Comparison of ENCODE assay signal across 8 cellular contexts in genomic region chr14:24216345-24216699, GRCh38. TPM values are rescaled to one million over a fixed set of nuclear protein-coding genes. Genes with fewer than 3 reads are reported as not detected.
DNase-seq lines count a peak whose midpoint lies in the region; ATAC-seq and TF ChIP-seq lines count a peak whose summit lies in the region.

No MANE protein-coding gene starts in this region.

- in situ Hi-C loops in IMR-90 (cut with MboI; ENCODE audit: low sequenced_read_pairs) (no loop called here), GM13976 (cut with MboI; ENCODE audit: low sequenced_read_pairs, unreplicated experiment) (no loop called here)

- TF ChIP-seq POLR2A in IMR-90 (IDR thresholded peaks at IDR 0.05; ENCODE audit: low read depth, low read length), result no peak

- DNase-seq in AG09309 (ENCODE audit: low read depth), result no peak
- DNase-seq in IMR-90, result no peak
- DNase-seq in MCF 10A (ENCODE audit: unreplicated experiment), result no peak
- no peak for DNase-seq in neural crest cell (ENCODE audit: low read depth, low spot score)
- no peak for DNase-seq in activated CD4-positive, CD25-positive, alpha-beta regulatory T cell treated with anti-CD3 and anti-CD28 coated beads, Interleukin-2, amount 50 U/mL, for 72 hours
- no peak for DNase-seq in RPMI8226
- no peak for DNase-seq in GM13976 (ENCODE audit: low spot score)
- DNase-seq in activated CD8-positive, alpha-beta memory T cell treated with anti-CD3 and anti-CD28 coated beads, Interleukin-2, amount 50 U/mL, for 48 hours, result no peak

- BruUV-seq in IMR-90 (replicated peaks; lab: Mats Ljungman, UMichigan) (no TSS peak), MCF 10A (replicated peaks; lab: Mats Ljungman, UMichigan) (no TSS peak)

- peak overlapping the region in 1 of 2 experiments; percentile 44; a peak in 1 of 4 replicates for H4K8ac ChIP-seq in IMR-90 (ENCODE audit: low read depth in 2 of 2, low read length in 2 of 2)

- peak overlapping the region; percentile 39; the same call in 1 of the 2 replicates for H2AK5ac ChIP-seq in IMR-90 (ENCODE audit: low read depth, low read length)

- H3K4me1 Mint-ChIP-seq in MCF 10A (ENCODE audit: insufficient read depth, unreplicated experiment) (peaks cover 20% of the 10 kb centered on the region), neural crest cell (peaks cover 35% of the 10 kb centered on the region)

- POLR2A ChIA-PET in IMR-90 (lab: Charles Lee; ENCODE audit: unreplicated experiment), result no interaction called here
- POLR2A ChIA-PET in MCF 10A (lab: Yijun Ruan, JAX), result interaction anchor here (0.6 to 5.1 kb wide), 20 partner anchors 9 to 135 kb away, joined by 3 to 69 read pairs (median 4); partner anchors contain the start of genes DCAF11, DHRS1, EMC9 and GMPR2

- H3K36me3 Mint-ChIP-seq in MCF 10A (ENCODE audit: insufficient read depth, unreplicated experiment) (peaks cover 47% of the 10 kb centered on the region), neural crest cell (ENCODE audit: low read depth) (peaks cover 8% of the 10 kb centered on the region)

- H3K18ac ChIP-seq in IMR-90 (ENCODE audit: low read depth, low read length), result no peak overlapping the region

- intact Hi-C loops in IMR-90 (cut with micrococcal nuclease), result loop anchor here (1.0 to 10.0 kb wide), 3 partner anchors 16 to 218 kb away; partner anchors contain the start of genes GMPR2 and NEDD8
- intact Hi-C loops in MCF 10A (cut with micrococcal nuclease), result loop anchor here (1.0 kb wide), 3 partner anchors 16 to 81 kb away; partner anchors contain the start of genes GMPR2 and NEDD8

- peaks cover 16 to 66% of the 10 kb centered on the region in 2 experiments for H3K79me1 ChIP-seq in IMR-90 (ENCODE audit: low read depth in 1 of 2, low read length in 2 of 2)

- H3K27me3 ChIP-seq in IMR-90 (ENCODE audit: control insufficient read depth, insufficient read depth, low read length), result no peaks in the 10 kb centered on the region

- peak overlapping the region; percentile 80 for H3K4me3 Mint-ChIP-seq in MCF 10A (ENCODE audit: unreplicated experiment)
- peak overlapping the region; percentile 91 for H3K4me3 Mint-ChIP-seq in neural crest cell

- no peaks in the 10 kb centered on the region for H3K9me3 ChIP-seq in IMR-90 (ENCODE audit: control insufficient read depth, insufficient read depth, low read length)

- no peak overlapping the region for H3K27ac Mint-ChIP-seq in MCF 10A (ENCODE audit: low read depth, unreplicated experiment)
- H3K27ac Mint-ChIP-seq in neural crest cell (ENCODE audit: unreplicated experiment), result peak overlapping the region; percentile 7

- H3K4ac ChIP-seq in IMR-90 (ENCODE audit: low read depth, low read length), result peak overlapping the region; percentile 42; the same call in 1 of the 2 replicates

- no peak overlapping the region for H4K91ac ChIP-seq in IMR-90 (ENCODE audit: insufficient read depth, low read depth, low read length)

- dilution Hi-C loops in IMR-90 (cut with HindIII; ENCODE audit: low sequenced_read_pairs, unreplicated experiment), result no loop called here

- peak overlapping the region; percentile 98 for H2AK9ac ChIP-seq in IMR-90 (replicated peaks; ENCODE audit: low read depth, low read length, poor library complexity)

- no peak for TF ChIP-seq RAD21 in IMR-90 (IDR thresholded peaks at IDR 0.05; ENCODE audit: low read length)

- no peak overlapping the region for H2BK120ac ChIP-seq in IMR-90 (ENCODE audit: low read depth, low read length)

- H3K9me3 Mint-ChIP-seq in MCF 10A (ENCODE audit: unreplicated experiment) (no peaks in the 10 kb centered on the region), neural crest cell (no peaks in the 10 kb centered on the region)

- TF ChIP-seq CTCF in AG09309 (IDR thresholded peaks at IDR 0.05; ENCODE audit: control insufficient read depth, insufficient read depth, low read depth, low read length, missing control alignments) (no peak), IMR-90 (conservative IDR thresholded peaks at IDR 0.05; ENCODE audit: low read depth, low read length) (no peak), MCF 10A (IDR thresholded peaks at IDR 0.05; ENCODE audit: unreplicated experiment) (no peak), neural crest cell (conservative IDR thresholded peaks at IDR 0.05) (no peak), GM13976 (IDR thresholded peaks at IDR 0.05; ENCODE audit: borderline replicate concordance, control extremely low read depth, extremely low read depth, insufficient read depth, missing control alignments) (no peak)

- CTCF ChIA-PET in IMR-90 (lab: Yijun Ruan, JAX), result interaction anchor here (1.8 kb wide), 1 partner anchor 12 kb away, joined by 7 read pairs; no protein-coding TSS in a partner anchor
- CTCF ChIA-PET in MCF 10A (lab: Yijun Ruan, JAX), result interaction anchor here (0.6 to 4.2 kb wide), 7 partner anchors 9 to 117 kb away, joined by 3 to 32 read pairs (median 9); partner anchors contain the start of genes CIDEB and TINF2

- H3K4me1 ChIP-seq in IMR-90 (ENCODE audit: control insufficient read depth, insufficient read depth, low read length), result peaks cover 2% of the 10 kb centered on the region

- no peak overlapping the region for H2AFZ ChIP-seq in IMR-90 (replicated peaks; ENCODE audit: low read length, poor library complexity)

- H3K27ac ChIP-seq in IMR-90 (ENCODE audit: insufficient read depth, low read length), result no peak overlapping the region

- no CpG with 5 or more reads among the region's 2 CpGs for WGBS in IMR-90 (ENCODE audit: extremely low coverage in 2 of 2, insufficient read length in 1 of 2), 2 experiments

- no peaks in the 10 kb centered on the region; the same call in 1 of the 2 replicates for H4K20me1 ChIP-seq in IMR-90 (ENCODE audit: insufficient read depth, low read length)

- H3K14ac ChIP-seq in IMR-90 (replicated peaks; ENCODE audit: low read depth, low read length), result 0 out of 2 replicates have a peak overlapping the region, but pooled peaks have one; percentile 21

- no peak overlapping the region for H2BK20ac ChIP-seq in IMR-90 (ENCODE audit: low read depth, low read length)

- H3K9ac ChIP-seq in IMR-90 (ENCODE audit: low read depth, low read length), result no peak overlapping the region

- H3K23ac ChIP-seq in IMR-90 (ENCODE audit: low read depth, low read length), result 0 out of 2 replicates have a peak overlapping the region, but pooled peaks have one; percentile 14

- H2BK5ac ChIP-seq in IMR-90 (ENCODE audit: low read depth, low read length, poor library complexity, severe bottlenecking), result peak overlapping the region; percentile 4

- H3K36me3 ChIP-seq in IMR-90 (ENCODE audit: control insufficient read depth, insufficient read depth, low read length), result peaks cover 9% of the 10 kb centered on the region

- no peak overlapping the region for H4K5ac ChIP-seq in IMR-90 (ENCODE audit: low read depth, low read length)

- H2BK15ac ChIP-seq in IMR-90 (ENCODE audit: low read depth, low read length), result no peak overlapping the region

- no peak for ATAC-seq in IMR-90 (ENCODE audit: low read depth)

- H3K27me3 Mint-ChIP-seq in MCF 10A (ENCODE audit: insufficient read depth, unreplicated experiment) (no peaks in the 10 kb centered on the region), neural crest cell (ENCODE audit: low read depth) (no peaks in the 10 kb centered on the region)

- 0 out of 2 replicates have a peak, but pooled peaks cover 12% of the 10 kb centered on the region for H3K9me1 ChIP-seq in IMR-90 (ENCODE audit: insufficient read depth, low read length)

- H3K4me3 ChIP-seq in AG09309 (ENCODE audit: control insufficient read depth, low read depth, low read length) (peak overlapping the region; percentile 63), IMR-90 (ENCODE audit: insufficient read depth, low read depth, low read length) (no peak overlapping the region; the same call in 1 of the 2 replicates)

- H3K56ac ChIP-seq in IMR-90 (ENCODE audit: extremely low read depth, insufficient read depth, low read length), result no peak overlapping the region

- H3K4me2 ChIP-seq in IMR-90 (ENCODE audit: low read depth, low read length), result peak overlapping the region; percentile 37

TF ChIP-seq in IMR-90, 13 proteins besides CTCF, POLR2A, EP300 and RAD21:
- TF ChIP-seq BHLHE40 (IDR thresholded peaks at IDR 0.05; ENCODE audit: low read depth, low read length), result no peak
- no peak for TF ChIP-seq NFE2L2 (IDR thresholded peaks at IDR 0.05; ENCODE audit: low read depth, low read length)
- TF ChIP-seq SMC3 (IDR thresholded peaks at IDR 0.05; ENCODE audit: low read depth, low read length), result no peak
TF ChIP-seq in IMR-90: peak in this region for 0.

RNA-seq across cellular contexts. Expression of gene MDP1, which starts 0.5 kb away (rescaled TPM):
- 15.1 and 16.7 TPM in 2 replicates for total RNA-seq in IMR-90 (2012; rRNA removed)
- 16.7 and 17.8 TPM in 2 replicates for polyA plus RNA-seq in IMR-90 (2012; rRNA removed)
- 19.9 and 29.9 TPM in 2 replicates for polyA plus RNA-seq in IMR-90 (2012; cell fraction: cytosol; rRNA removed)
- 20.3 and 21.5 TPM in 2 replicates for polyA plus RNA-seq in IMR-90 (2012; cell fraction: nucleus; rRNA removed; ENCODE audit: low replicate concordance)
- total RNA-seq in MCF 10A (2022), result 11.0 and 20.2 TPM in 2 replicates
- total RNA-seq in neural crest cell, result 19.0 and 25.9 TPM in 2 replicates

RNA-seq across cellular contexts. Expression of gene CHMP4A, which starts 3.0 kb away (rescaled TPM):
- 22.0 and 31.7 TPM in 2 replicates for total RNA-seq in IMR-90 (2012; rRNA removed)
- 63.8 and 66.4 TPM in 2 replicates for polyA plus RNA-seq in IMR-90 (2012; rRNA removed)
- 18.2 and 69.1 TPM in 2 replicates for polyA plus RNA-seq in IMR-90 (2012; cell fraction: cytosol; rRNA removed)
- 6.1 and 32.8 TPM in 2 replicates for polyA plus RNA-seq in IMR-90 (2012; cell fraction: nucleus; rRNA removed; ENCODE audit: low replicate concordance)
- 88.6 and 99.0 TPM in 2 replicates for total RNA-seq in MCF 10A (2022)
- 42.2 and 44.7 TPM in 2 replicates for total RNA-seq in neural crest cell

RNA-seq across cellular contexts. Expression of gene TSSK4, which starts 10.8 kb away (rescaled TPM):
- total RNA-seq in IMR-90 (2012; rRNA removed) (under 0.01 TPM in 1 of 2 replicates, not detected in the other), MCF 10A (2022) (0.68 and 1.2 TPM in 2 replicates), neural crest cell (0.47 and 0.48 TPM in 2 replicates)
- polyA plus RNA-seq in IMR-90 (2012; rRNA removed), result 0.07 TPM in 1 of 2 replicates, not detected in the other
- polyA plus RNA-seq in IMR-90 (2012; cell fraction: cytosol; rRNA removed), result not detected in 2 replicates
- 0.05 and 0.07 TPM in 2 replicates for polyA plus RNA-seq in IMR-90 (2012; cell fraction: nucleus; rRNA removed; ENCODE audit: low replicate concordance)

RNA-seq across cellular contexts. Expression of gene NEDD8, which starts 15.8 kb away (rescaled TPM):
- total RNA-seq in IMR-90 (2012; rRNA removed) (167 and 224 TPM in 2 replicates), MCF 10A (2022) (233 and 243 TPM in 2 replicates), neural crest cell (191 and 208 TPM in 2 replicates)
- polyA plus RNA-seq in IMR-90 (2012; rRNA removed), result 375 and 393 TPM in 2 replicates
- polyA plus RNA-seq in IMR-90 (2012; cell fraction: cytosol; rRNA removed), result 171 and 190 TPM in 2 replicates
- 17.8 and 126 TPM in 2 replicates for polyA plus RNA-seq in IMR-90 (2012; cell fraction: nucleus; rRNA removed; ENCODE audit: low replicate concordance)

RNA-seq across cellular contexts. Expression of gene GMPR2, which starts 16.4 kb away (rescaled TPM):
- total RNA-seq in IMR-90 (2012; rRNA removed) (56.1 and 92.5 TPM in 2 replicates), MCF 10A (2022) (77.3 and 79.9 TPM in 2 replicates), neural crest cell (64.0 and 66.2 TPM in 2 replicates)
- 63.7 and 65.7 TPM in 2 replicates for polyA plus RNA-seq in IMR-90 (2012; rRNA removed)
- polyA plus RNA-seq in IMR-90 (2012; cell fraction: cytosol; rRNA removed), result 38.5 and 42.9 TPM in 2 replicates
- 50.8 and 70.1 TPM in 2 replicates for polyA plus RNA-seq in IMR-90 (2012; cell fraction: nucleus; rRNA removed; ENCODE audit: low replicate concordance)
